Comparison of ENCODE assay signal across 8 cellular contexts in genomic region chr2:172554352-172555271, GRCh38. TPM values are rescaled to one million over a fixed set of nuclear protein-coding genes. Genes with fewer than 3 reads are reported as not detected.
A peak's percentile ranks its signal among the peaks of the same experiment; 100 is the strongest.
DNase-seq lines count a peak whose midpoint lies in the region; ATAC-seq, FAIRE-seq and TF ChIP-seq lines count a peak whose summit lies in the region.

No MANE protein-coding gene starts in this region.

- ATAC-seq in gastrocnemius medialis, result no peak

- H3K4ac ChIP-seq in H9 (ENCODE audit: low read depth, low read length), result no peak overlapping the region

- no peak overlapping the region for H4K91ac ChIP-seq in H9 (ENCODE audit: insufficient read length, low read depth, low read length)

- no peak overlapping the region for H3K18ac ChIP-seq in H9 (ENCODE audit: insufficient read length, low read depth, low read length)

- H2BK12ac ChIP-seq in H9 (ENCODE audit: insufficient read length, low read depth, low read length), result no peak overlapping the region

- H3K27me3 Mint-ChIP-seq in H9 (ENCODE audit: low read depth), result no peaks in the 10 kb centered on the region; the same call in 1 of the 2 replicates

- WGBS in H9 (ENCODE audit: extremely low coverage, insufficient read length, low lambda C conversion rate), result no CpG with 5 or more reads among the region's 18 CpGs
- WGBS in esophagus squamous epithelium, 2 donors, result 59 to 61% methylated on average over 18 of the region's 18 CpGs

- no peak overlapping the region for H2AFZ ChIP-seq in H9 (ENCODE audit: low read length)

- H3K4me2 ChIP-seq in H9 (ENCODE audit: insufficient read depth, insufficient read length, low read length), result peak overlapping the region; percentile 44

- peaks cover 73 to 79% of the 10 kb centered on the region in 2 experiments for H3K4me1 Mint-ChIP-seq in H9

- no peak overlapping the region for H4K8ac ChIP-seq in H9 (replicated peaks; ENCODE audit: insufficient read length, low read depth, low read length)

- H3K4me1 ChIP-seq in H9 (ENCODE audit: insufficient read depth, low read length), result peaks cover 11% of the 10 kb centered on the region; the same call in 1 of the 2 replicates
- H3K4me1 ChIP-seq in SJSA1 (replicated peaks), result peaks cover 24% of the 10 kb centered on the region
- H3K4me1 ChIP-seq in esophagus squamous epithelium, result peaks cover 4 to 37% (median 12%) of the 10 kb centered on the region in 3 donors
- peaks cover 8 to 17% of the 10 kb centered on the region in 2 donors for H3K4me1 ChIP-seq in gastrocnemius medialis

- peaks cover 0 to 4% of the 10 kb centered on the region in 2 experiments; a peak in 3 of 5 replicates for H3K9me3 Mint-ChIP-seq in H9

- H2BK120ac ChIP-seq in H9 (ENCODE audit: low read depth, low read length, poor library complexity, severe bottlenecking), result no peak overlapping the region

- H3K36me3 ChIP-seq in SJSA1 (peaks cover 4% of the 10 kb centered on the region), esophagus squamous epithelium (peaks cover 0 to 13% (median 1%) of the 10 kb centered on the region in 3 donors), gastrocnemius medialis (no peaks in the 10 kb centered on the region)

- TF ChIP-seq POLR2A in esophagus squamous epithelium (IDR thresholded peaks at IDR 0.05), result no peak
- TF ChIP-seq POLR2A in gastrocnemius medialis (IDR thresholded peaks at IDR 0.05), result no peak

- DNase-seq in H9 (no peak), SJSA1 (ENCODE audit: low read depth in 1 of 2, low spot score in 2 of 2) (no peak), esophagus squamous epithelium (lab: John Stamatoyannopoulos, UW) (no peak), gastrocnemius medialis (no peak), NCI-H2171 treated with DMSO at 0.1 percent for 48 hours (lab: John Stamatoyannopoulos, UW) (no peak), urothelium cell line (ENCODE audit: low spot score) (no peak), T1000 (lab: John Stamatoyannopoulos, UW) (no peak), NCI-H1105 (lab: John Stamatoyannopoulos, UW) (no peak)

- H4K20me1 ChIP-seq in H9 (ENCODE audit: control insufficient read depth, insufficient read depth, insufficient read length), result no peaks in the 10 kb centered on the region

- H3K9me3 ChIP-seq in H9 (ENCODE audit: control insufficient read depth, low read depth, low read length) (no peaks in the 10 kb centered on the region), SJSA1 (replicated peaks) (no peaks in the 10 kb centered on the region), esophagus squamous epithelium (no peaks in the 10 kb centered on the region), gastrocnemius medialis (no peaks in the 10 kb centered on the region)

- TF ChIP-seq CTCF in H9 (conservative IDR thresholded peaks at IDR 0.05) (no peak), esophagus squamous epithelium (IDR thresholded peaks at IDR 0.05) (no peak), gastrocnemius medialis (IDR thresholded peaks at IDR 0.05 in 4 of 5, conservative IDR thresholded peaks at IDR 0.05 in 1 of 5) (no peak)

- in situ Hi-C loops in gastrocnemius medialis (cut with MboI; ENCODE audit: low sequenced_read_pairs in 4 of 4), result loop anchor here in 1 of 4 donors (25.0 kb wide), 1 partner anchor 642 kb away; the partner anchor contains the start of gene HAT1

- no peak overlapping the region for H2BK20ac ChIP-seq in H9 (ENCODE audit: low read depth, low read length, poor library complexity, severe bottlenecking)

- no peak overlapping the region for H3K56ac ChIP-seq in H9 (ENCODE audit: insufficient read length, low read depth, low read length)

- peaks cover 9% of the 10 kb centered on the region; the same call in 1 of the 2 replicates for H3K79me2 ChIP-seq in H9 (ENCODE audit: insufficient read depth, low read length)

- H3K9ac ChIP-seq in H9 (ENCODE audit: extremely low read depth, insufficient read length, low read length), result no peak overlapping the region

- no peak overlapping the region for H3K23ac ChIP-seq in H9 (ENCODE audit: insufficient read length, low read depth, low read length)

- intact Hi-C loops in esophagus squamous epithelium (cut with DNase I), result no loop called here
- intact Hi-C loops in gastrocnemius medialis (cut with DNase I; ENCODE audit: low total_unique reads), result loop anchor here (1.0 to 5.0 kb wide), 3 partner anchors 203 to 867 kb away; partner anchors contain the start of genes DYNC1I2 and HAT1

- H3K27ac Mint-ChIP-seq in H9, result peak overlapping the region in 2 of 3 experiments; percentile 14 to 65; a peak in 2 of 7 replicates

- FAIRE-seq in urothelium cell line (lab: Jason Lieb, UNC), result no peak

- peaks cover 12 to 22% (median 19%) of the 10 kb centered on the region in 3 experiments; a peak in 6 of 7 replicates for H3K36me3 Mint-ChIP-seq in H9 (ENCODE audit: insufficient read depth in 1 of 3, low read depth in 3 of 3)

- no peak overlapping the region for H3K14ac ChIP-seq in H9 (ENCODE audit: insufficient read depth, low read length)

- no peak overlapping the region for H3T11ph ChIP-seq in H9 (ENCODE audit: low read length)

- no peaks in the 10 kb centered on the region for H3K27me3 ChIP-seq in H9 (ENCODE audit: insufficient read depth, low read length)
- no peaks in the 10 kb centered on the region for H3K27me3 ChIP-seq in SJSA1 (replicated peaks)
- H3K27me3 ChIP-seq in esophagus squamous epithelium, result no peaks in the 10 kb centered on the region
- no peaks in the 10 kb centered on the region for H3K27me3 ChIP-seq in gastrocnemius medialis

- peak overlapping the region; percentile 83 to 91 for H3K4me3 Mint-ChIP-seq in H9

- no peak overlapping the region for H2BK15ac ChIP-seq in H9 (ENCODE audit: low read depth, low read length)

- H2BK5ac ChIP-seq in H9 (ENCODE audit: insufficient read length, low read length), result no peak overlapping the region

- H3K4me3 ChIP-seq in SJSA1 (peak overlapping the region; percentile 83), esophagus squamous epithelium (peak overlapping the region; percentile 67 to 90 (median 76)), gastrocnemius medialis (peak overlapping the region; percentile 72 to 95 (median 78))

- no peak overlapping the region for H2AK5ac ChIP-seq in H9 (ENCODE audit: insufficient read length, low read length)

- H3K79me1 ChIP-seq in H9 (ENCODE audit: insufficient read depth, low read depth, low read length, poor library complexity, severe bottlenecking), result no peaks in the 10 kb centered on the region

- H3K27ac ChIP-seq in H9 (ENCODE audit: insufficient read length, low read depth, low read length), result no peak overlapping the region
- 0 out of 2 replicates have a peak overlapping the region, but pooled peaks have one; percentile 57 for H3K27ac ChIP-seq in SJSA1
- H3K27ac ChIP-seq in esophagus squamous epithelium, result peak overlapping the region; percentile 84 to 97 (median 94)
- peak overlapping the region; percentile 88 to 98 (median 94) for H3K27ac ChIP-seq in gastrocnemius medialis

- no peak overlapping the region for H4K5ac ChIP-seq in H9 (ENCODE audit: insufficient read length, low read depth, low read length)

- peaks cover 4% of the 10 kb centered on the region for H3K23me2 ChIP-seq in H9 (ENCODE audit: insufficient read length, low read depth, low read length, poor library complexity, severe bottlenecking)

RNA-seq across cellular contexts. Expression of gene PDK1, which starts 1.3 kb away (rescaled TPM):
- 74.4 and 74.7 TPM in 2 replicates for total RNA-seq in H9 (2021)
- 8.4 and 14.9 TPM in 2 replicates for total RNA-seq in SJSA1 (2014; rRNA removed; shearing (Covaris generic))
- 10 to 100 TPM; 10.3 to 21.4 (median 16.7) TPM for total RNA-seq in esophagus squamous epithelium
- total RNA-seq in gastrocnemius medialis, result 10 to 100 TPM in 3 of 4 donors, 1 to 10 TPM in 1; 5.8 to 23.8 (median 14.0) TPM
